Comparison of ENCODE assay signal across 2 cellular contexts in genomic region chrX:358651-359143, GRCh38.
TF ChIP-seq lines count a peak whose summit lies in the region.

No MANE protein-coding gene starts in this region.

TF ChIP-seq in GM23338, 12 proteins besides CTCF, POLR2A, EP300 and RAD21:
- TF ChIP-seq ZNF331 (CRISPR knock-in tag; IDR thresholded peaks at IDR 0.05; ENCODE audit: low read depth) = no peak
- TF ChIP-seq JUNB (IDR thresholded peaks at IDR 0.05; ENCODE audit: unreplicated experiment) = no peak
- TF ChIP-seq POLR2AphosphoS5 (IDR thresholded peaks at IDR 0.05; ENCODE audit: low read depth) = no peak
- TF ChIP-seq ZNF462 (CRISPR knock-in tag; IDR thresholded peaks at IDR 0.05) = no peak
- no peak for TF ChIP-seq NANOG (IDR thresholded peaks at IDR 0.05; ENCODE audit: borderline replicate concordance)
- TF ChIP-seq STAT1 (IDR thresholded peaks at IDR 0.05; ENCODE audit: unreplicated experiment) = no peak
- TF ChIP-seq EZH2 (IDR thresholded peaks at IDR 0.05; ENCODE audit: low read depth, unreplicated experiment) = no peak

TF ChIP-seq in H1, 55 proteins besides CTCF, POLR2A, EP300 and RAD21:
- TF ChIP-seq SIN3A (conservative IDR thresholded peaks at IDR 0.05 in 1 of 2, IDR thresholded peaks at IDR 0.05 in 1 of 2; ENCODE audit: low read depth in 1 of 2, low read length in 2 of 2) (no peak), EGR1 (IDR thresholded peaks at IDR 0.05; ENCODE audit: borderline replicate concordance, low read depth, low read length) (no peak)
